Comparison of ENCODE assay signal across 1 cellular context in genomic region chr3:24495334-24495994, GRCh38.
TF ChIP-seq lines count a peak whose summit lies in the region.

No MANE protein-coding gene starts in this region.

TF ChIP-seq in HepG2, 621 proteins besides CTCF, POLR2A, EP300 and RAD21 (continued from another document and continues in another):
- no peak for TF ChIP-seq SKI (IDR thresholded peaks at IDR 0.05; ENCODE audit: partially characterized antibody)
- no peak for TF ChIP-seq ZNF703 (CRISPR knock-in tag; IDR thresholded peaks at IDR 0.05; ENCODE audit: borderline replicate concordance)
- no peak for TF ChIP-seq ZGPAT (CRISPR knock-in tag; IDR thresholded peaks at IDR 0.05)
- no peak for TF ChIP-seq THAP8 (CRISPR knock-in tag; IDR thresholded peaks at IDR 0.05; ENCODE audit: borderline replicate concordance)
- no peak; the same call in 1 of the 2 replicates for TF ChIP-seq ZNF646 (CRISPR knock-in tag; IDR thresholded peaks at IDR 0.05)
- no peak for TF ChIP-seq ESRRA (CRISPR knock-in tag; IDR thresholded peaks at IDR 0.05; ENCODE audit: low read depth)
- peak; percentile 52; the same call in 1 of the 2 replicates for TF ChIP-seq HDAC2 (CRISPR knock-in tag; IDR thresholded peaks at IDR 0.05)
- TF ChIP-seq IRF2 (CRISPR knock-in tag; IDR thresholded peaks at IDR 0.05) = peak; percentile 36; the same call in 1 of the 2 replicates
- no peak for TF ChIP-seq SIX4 (CRISPR knock-in tag; IDR thresholded peaks at IDR 0.05)
- TF ChIP-seq ZNF644 (CRISPR knock-in tag; IDR thresholded peaks at IDR 0.05; ENCODE audit: low read depth) = no peak
- no peak for TF ChIP-seq CENPBD1 (CRISPR knock-in tag; IDR thresholded peaks at IDR 0.05; ENCODE audit: borderline replicate concordance, low read depth)
- TF ChIP-seq GTF3A (CRISPR knock-in tag; conservative IDR thresholded peaks at IDR 0.05) = no peak
- TF ChIP-seq SATB2 (CRISPR knock-in tag; IDR thresholded peaks at IDR 0.05) = no peak
- no peak; the same call in 1 of the 2 replicates for TF ChIP-seq MTA1 (CRISPR knock-in tag; IDR thresholded peaks at IDR 0.05; ENCODE audit: borderline replicate concordance)
- TF ChIP-seq TGIF2 (CRISPR knock-in tag; IDR thresholded peaks at IDR 0.05) = 0 out of 2 replicates have a peak, but pooled peaks have one; percentile 13
- TF ChIP-seq ERF (CRISPR knock-in tag; IDR thresholded peaks at IDR 0.05) = 0 out of 2 replicates have a peak, but pooled peaks have one; percentile 26
- TF ChIP-seq ZNF550 (CRISPR knock-in tag; IDR thresholded peaks at IDR 0.05; ENCODE audit: borderline replicate concordance) = no peak
- no peak for TF ChIP-seq SNAI1 (CRISPR knock-in tag; IDR thresholded peaks at IDR 0.05; ENCODE audit: borderline replicate concordance)
- no peak for TF ChIP-seq ZXDC (CRISPR knock-in tag; IDR thresholded peaks at IDR 0.05)
- no peak for TF ChIP-seq ZSCAN5A (CRISPR knock-in tag; IDR thresholded peaks at IDR 0.05; ENCODE audit: borderline replicate concordance)
- no peak for TF ChIP-seq BHLHE40 (IDR thresholded peaks at IDR 0.05; ENCODE audit: low read length)
- TF ChIP-seq KIAA2018 (CRISPR knock-in tag; IDR thresholded peaks at IDR 0.05; ENCODE audit: borderline replicate concordance) = no peak
- TF ChIP-seq ZNF678 (CRISPR knock-in tag; IDR thresholded peaks at IDR 0.05) = no peak; the same call in 1 of the 2 replicates
- TF ChIP-seq ZNF572 (CRISPR knock-in tag; IDR thresholded peaks at IDR 0.05) = no peak
- no peak for TF ChIP-seq ZNF816 (CRISPR knock-in tag; IDR thresholded peaks at IDR 0.05; ENCODE audit: borderline replicate concordance)
- TF ChIP-seq PREB (CRISPR knock-in tag; IDR thresholded peaks at IDR 0.05) = no peak
- TF ChIP-seq SMAD9 (CRISPR knock-in tag; IDR thresholded peaks at IDR 0.05) = no peak
- TF ChIP-seq SNAPC5 (CRISPR knock-in tag; IDR thresholded peaks at IDR 0.05; ENCODE audit: borderline replicate concordance) = peak; percentile 95; the same call in 1 of the 2 replicates
- TF ChIP-seq E2F2 (CRISPR knock-in tag; IDR thresholded peaks at IDR 0.05; ENCODE audit: borderline replicate concordance) = no peak
